In genomic region chr7:135917721-135918120, GRCh38 we compare ENCODE assay signal across 1 cellular context.
A peak's percentile ranks its signal among the peaks of the same experiment; 100 is the strongest.
TF ChIP-seq lines count a peak whose summit lies in the region.

No MANE protein-coding gene starts in this region.

TF ChIP-seq in K562, 482 proteins besides CTCF, POLR2A, EP300 and RAD21 (continued from another document and continues in another):
- peak; percentile 55 to 61 for TF ChIP-seq AFF1 (IDR thresholded peaks at IDR 0.05; ENCODE audit: low read depth in 1 of 2, partially characterized antibody in 2 of 2)
- TF ChIP-seq MTA1 (IDR thresholded peaks at IDR 0.05; ENCODE audit: borderline replicate concordance) = peak; percentile 58; the same call in 1 of the 2 replicates
- TF ChIP-seq JUN (IDR thresholded peaks at IDR 0.05; ENCODE audit: borderline replicate concordance, low read depth, low read length) = 0 out of 2 replicates have a peak, but pooled peaks have one; percentile 17
- TF ChIP-seq JUN (CRISPR knock-in tag; IDR thresholded peaks at IDR 0.05; ENCODE audit: borderline replicate concordance) = no peak
- no peak for TF ChIP-seq ELF2 (CRISPR knock-in tag; IDR thresholded peaks at IDR 0.05)
- TF ChIP-seq NCOA6 (IDR thresholded peaks at IDR 0.05) = no peak
- TF ChIP-seq KDM5B (IDR thresholded peaks at IDR 0.05; ENCODE audit: insufficient replicate concordance, low read depth, low read length) = no peak
- TF ChIP-seq NFIC (IDR thresholded peaks at IDR 0.05) = peak; percentile 26; the same call in 1 of the 2 replicates
- TF ChIP-seq TFAP4 (CRISPR knock-in tag; IDR thresholded peaks at IDR 0.05; ENCODE audit: borderline replicate concordance) = peak; percentile 26; the same call in 1 of the 2 replicates
- no peak for TF ChIP-seq TCFL5 (CRISPR knock-in tag; conservative IDR thresholded peaks at IDR 0.05)
- TF ChIP-seq CBFA2T2 (conservative IDR thresholded peaks at IDR 0.05) = peak; percentile 62
- no peak for TF ChIP-seq ZNF140 (CRISPR knock-in tag; IDR thresholded peaks at IDR 0.05)
- peak; percentile 95 for TF ChIP-seq CC2D1A (IDR thresholded peaks at IDR 0.05)
- peak; percentile 39; the same call in 1 of the 2 replicates for TF ChIP-seq NBN (IDR thresholded peaks at IDR 0.05; ENCODE audit: low read depth)
- peak; percentile 86 for TF ChIP-seq TCF3 (CRISPR knock-in tag; IDR thresholded peaks at IDR 0.05)
- TF ChIP-seq BHLHE40 (IDR thresholded peaks at IDR 0.05; ENCODE audit: low read length) = peak; percentile 89
- peak; percentile 66; the same call in 1 of the 2 replicates for TF ChIP-seq ZBTB33 (CRISPR knock-in tag; IDR thresholded peaks at IDR 0.05)
- TF ChIP-seq MEIS2 (IDR thresholded peaks at IDR 0.05; ENCODE audit: partially characterized antibody) = peak; percentile 78
- TF ChIP-seq RERE (CRISPR knock-in tag; IDR thresholded peaks at IDR 0.05; ENCODE audit: borderline replicate concordance) = no peak
- no peak for TF ChIP-seq ZFP30 (CRISPR knock-in tag; IDR thresholded peaks at IDR 0.05; ENCODE audit: borderline replicate concordance)
- TF ChIP-seq ARID1B (IDR thresholded peaks at IDR 0.05) = peak; percentile 75
- no peak for TF ChIP-seq THRB (CRISPR knock-in tag; conservative IDR thresholded peaks at IDR 0.05)
- TF ChIP-seq ID3 (CRISPR knock-in tag; IDR thresholded peaks at IDR 0.05) = no peak
- TF ChIP-seq ID3 (tag; IDR thresholded peaks at IDR 0.05) = 0 out of 2 replicates have a peak, but pooled peaks have one; percentile 3
- TF ChIP-seq CBX3 (IDR thresholded peaks at IDR 0.05; ENCODE audit: borderline replicate concordance in 1 of 2, low read length in 2 of 2) = peak in 1 of 2 experiments; percentile 50; a peak in 1 of 3 replicates
- TF ChIP-seq ZFPM2 (CRISPR knock-in tag; IDR thresholded peaks at IDR 0.05) = no peak
- TF ChIP-seq BDP1 (IDR thresholded peaks at IDR 0.05; ENCODE audit: insufficient read depth, insufficient read length) = no peak
- no peak for TF ChIP-seq ZNF274 (IDR thresholded peaks at IDR 0.05; ENCODE audit: borderline replicate concordance, low read depth, low read length)
- TF ChIP-seq ATF4 (CRISPR knock-in tag; IDR thresholded peaks at IDR 0.05) = peak; percentile 81
- no peak for TF ChIP-seq MAFF (IDR thresholded peaks at IDR 0.05; ENCODE audit: low read length)
- TF ChIP-seq ZNF592 (IDR thresholded peaks at IDR 0.05) = no peak
- TF ChIP-seq ZEB2 (IDR thresholded peaks at IDR 0.05) = peak; percentile 89
- TF ChIP-seq SMAD1 (IDR thresholded peaks at IDR 0.05; ENCODE audit: low read depth, low read length, partially characterized antibody) = no peak
- 0 out of 2 replicates have a peak, but pooled peaks have one; percentile 40 for TF ChIP-seq NCOA1 (IDR thresholded peaks at IDR 0.05; ENCODE audit: low read depth)
- TF ChIP-seq ZNF253 (CRISPR knock-in tag; conservative IDR thresholded peaks at IDR 0.05) = no peak
- peak in 1 of 2 experiments; percentile 57; a peak in 1 of 4 replicates for TF ChIP-seq RCOR1 (IDR thresholded peaks at IDR 0.05; ENCODE audit: borderline replicate concordance in 1 of 2, low read depth in 2 of 2, low read length in 2 of 2)
- no peak for TF ChIP-seq ZNF511 (CRISPR knock-in tag; IDR thresholded peaks at IDR 0.05)
- no peak for TF ChIP-seq HNRNPL (IDR thresholded peaks at IDR 0.05; ENCODE audit: low read depth, low read length)
- no peak for TF ChIP-seq RFX1 (IDR thresholded peaks at IDR 0.05)
- no peak for TF ChIP-seq FOXK2 (conservative IDR thresholded peaks at IDR 0.05 in 1 of 2, IDR thresholded peaks at IDR 0.05 in 1 of 2; ENCODE audit: low read depth in 2 of 2)
- no peak for TF ChIP-seq ZNF780A (CRISPR knock-in tag; IDR thresholded peaks at IDR 0.05)
- peak; percentile 45; the same call in 1 of the 2 replicates for TF ChIP-seq ZNF24 (IDR thresholded peaks at IDR 0.05)
- no peak for TF ChIP-seq NEUROD1 (IDR thresholded peaks at IDR 0.05; ENCODE audit: borderline replicate concordance, low read depth, low read length, partially characterized antibody)
- peak; percentile 59 for TF ChIP-seq SMARCA4 (IDR thresholded peaks at IDR 0.05)
- TF ChIP-seq ZNF586 (CRISPR knock-in tag; conservative IDR thresholded peaks at IDR 0.05) = no peak
